Comparison of ENCODE assay signal across 23 cellular contexts in genomic region chr11:87015645-87016044, GRCh38.
"Had no signal": no experiment of that assay in that cellular context is flagged by ENCODE, and none has a peak within 500 bp of the region (broad histone marks: within the 10 kb centered on the region; RNA-seq: fewer than 3 reads in every experiment).

No MANE protein-coding gene starts in this region.

- H3K27me3 ChIP-seq: colonic mucosa, dorsolateral prefrontal cortex, esophagus muscularis mucosa, esophagus squamous epithelium, foreskin keratinocyte, gastrocnemius medialis, gastroesophageal sphincter, heart left ventricle, heart right ventricle had no signal

- H3K4me3 Mint-ChIP-seq: dendritic cell treated with granulocyte-macrophage colony-stimulating factor and Interleukin-4, amounts not matched to agents 40 ng/mL and 50 ng/mL, for 4 days; effector memory CD8-positive, alpha-beta T cell; endodermal cell had no signal

- H3K4me1 ChIP-seq: colonic mucosa, foreskin keratinocyte, gastrocnemius medialis had no signal

- H3K27ac Mint-ChIP-seq: dendritic cell treated with granulocyte-macrophage colony-stimulating factor and Interleukin-4, amounts not matched to agents 40 ng/mL and 50 ng/mL, for 4 days; effector memory CD8-positive, alpha-beta T cell had no signal

- H3K27ac ChIP-seq: colonic mucosa, coronary artery, dorsolateral prefrontal cortex, epithelial cell of prostate, esophagus muscularis mucosa, esophagus squamous epithelium, foreskin keratinocyte, gastrocnemius medialis, gastroesophageal sphincter, heart left ventricle, heart right ventricle had no signal

- H3K27me3 Mint-ChIP-seq: dendritic cell treated with granulocyte-macrophage colony-stimulating factor and Interleukin-4, amounts not matched to agents 40 ng/mL and 50 ng/mL, for 4 days had no signal

- H3K4me3 ChIP-seq: colonic mucosa, coronary artery, dorsolateral prefrontal cortex, esophagus muscularis mucosa, esophagus squamous epithelium, gastrocnemius medialis, gastroesophageal sphincter, heart left ventricle, heart right ventricle had no signal

- DNase-seq: colonic mucosa; cortex of kidney; dermis blood vessel endothelial cell; dorsolateral prefrontal cortex; effector CD4-positive, alpha-beta T cell; effector CD8-positive, alpha-beta T cell; effector memory CD4-positive, alpha-beta T cell; effector memory CD8-positive, alpha-beta T cell; endodermal cell; erythroblast; esophagus squamous epithelium; foreskin fibroblast; foreskin keratinocyte; foreskin melanocyte; gastrocnemius medialis; glutamatergic neuron; heart left ventricle; heart right ventricle had no signal

- H3K36me3 ChIP-seq: colonic mucosa, esophagus muscularis mucosa, esophagus squamous epithelium, gastrocnemius medialis, gastroesophageal sphincter, heart left ventricle, heart right ventricle had no signal

- H3K9me3 ChIP-seq: colonic mucosa, esophagus muscularis mucosa, esophagus squamous epithelium, gastrocnemius medialis, gastroesophageal sphincter, heart left ventricle, heart right ventricle had no signal

- H3K9me3 Mint-ChIP-seq: dendritic cell treated with granulocyte-macrophage colony-stimulating factor and Interleukin-4, amounts not matched to agents 40 ng/mL and 50 ng/mL, for 4 days; effector memory CD8-positive, alpha-beta T cell had no signal
